In genomic region chr7:135161669-135162068, GRCh38 we compare ENCODE assay signal across 14 cellular contexts. TPM values are rescaled to one million over a fixed set of nuclear protein-coding genes. Genes with fewer than 3 reads are reported as not detected.
DNase-seq lines count a peak whose midpoint lies in the region; ATAC-seq and TF ChIP-seq lines count a peak whose summit lies in the region.
"Had no signal": no experiment of that assay in that cellular context is flagged by ENCODE, and none has a peak within 500 bp of the region (broad histone marks: within the 10 kb centered on the region; RNA-seq: fewer than 3 reads in every experiment).

No MANE protein-coding gene starts in this region.

- peak overlapping the region; percentile 75 for H3K27ac ChIP-seq in SU-DHL-6 (ENCODE audit: low read depth, low read length)
- peak overlapping the region; percentile 61 for H3K27ac ChIP-seq in smooth muscle cell (ENCODE audit: low read depth)

- TF ChIP-seq CTCF in SU-DHL-6 (IDR thresholded peaks at IDR 0.05; ENCODE audit: insufficient read depth, low read length, poor library complexity, severe bottlenecking) (no peak), smooth muscle cell (IDR thresholded peaks at IDR 0.05; ENCODE audit: borderline replicate concordance, insufficient read depth, poor library complexity, severe bottlenecking) (no peak)

- H3K79me2 ChIP-seq in SU-DHL-6 (ENCODE audit: insufficient read depth, low read length): no peaks in the 10 kb centered on the region
- no peaks in the 10 kb centered on the region for H3K79me2 ChIP-seq in smooth muscle cell (ENCODE audit: low read depth)

- H3K9ac ChIP-seq in SU-DHL-6 (ENCODE audit: low read length): peak overlapping the region; percentile 49; the same call in 1 of the 2 replicates
- H3K9ac ChIP-seq in smooth muscle cell (ENCODE audit: low read depth): no peak overlapping the region

- H4K20me1 ChIP-seq in SU-DHL-6 (ENCODE audit: low read depth, low read length) (no peaks in the 10 kb centered on the region), smooth muscle cell (ENCODE audit: low read depth) (no peaks in the 10 kb centered on the region)

- H3K9me3 ChIP-seq in SU-DHL-6 (ENCODE audit: insufficient read depth, low read length) (no peaks in the 10 kb centered on the region; the same call in 1 of the 2 replicates), smooth muscle cell (replicated peaks; ENCODE audit: low read depth) (no peaks in the 10 kb centered on the region)
- H3K9me3 ChIP-seq: prostate gland had no signal

- intact Hi-C loops in left ventricle myocardium superior (cut with micrococcal nuclease): no loop called here

- no peaks in the 10 kb centered on the region for H3K9me2 ChIP-seq in SU-DHL-6 (replicated peaks; ENCODE audit: insufficient read depth, low read length)

- H3K4me2 ChIP-seq in SU-DHL-6 (ENCODE audit: low read depth, low read length, poor library complexity, severe bottlenecking) (peak overlapping the region; percentile 53), smooth muscle cell (no peak overlapping the region)

- no peak overlapping the region for H3K4me3 ChIP-seq in SU-DHL-6 (ENCODE audit: insufficient read depth, low read length, poor library complexity, severe bottlenecking)
- no peak overlapping the region for H3K4me3 ChIP-seq in smooth muscle cell
- H3K4me3 ChIP-seq: prostate gland had no signal

- ATAC-seq in left ventricle myocardium superior (no peak), GM21529 (IDR thresholded peaks at IDR 0.05; ENCODE audit: unreplicated experiment) (no peak), left lobe of liver (no peak)

- peaks cover 13% of the 10 kb centered on the region for H3K4me1 ChIP-seq in smooth muscle cell (ENCODE audit: low read depth)
- H3K4me1 ChIP-seq: prostate gland had no signal

- peak; percentile 38 for DNase-seq in DMS 273 (lab: John Stamatoyannopoulos, UW; ENCODE audit: unreplicated experiment)
- DNase-seq in DMS 273 treated with DMSO at 0.1 percent for 48 hours (lab: John Stamatoyannopoulos, UW): no peak
- peak; percentile 34 for DNase-seq in left ventricle myocardium superior
- DNase-seq in smooth muscle cell (lab: John Stamatoyannopoulos, UW; ENCODE audit: unreplicated experiment): no peak
- no peak for DNase-seq in stimulated activated naive CD4-positive, alpha-beta T cell treated with Interleukin-2 at 50 U/mL for 16 hours (lab: John Stamatoyannopoulos, UW)
- DNase-seq in left lobe of liver (ENCODE audit: low spot score): no peak
- DNase-seq: activated T-cell treated with anti-CD3 and anti-CD28 coated beads, Interleukin-2, amount 50 U/mL, for 1 hour; cerebellar nuclear complex; EL; kidney glomerular epithelial cell; NCI-H1694 had no signal

- WGBS in smooth muscle cell (ENCODE audit: low lambda C conversion rate): 94% methylated on average over 6 of the region's 6 CpGs

- H2AFZ ChIP-seq in SU-DHL-6 (ENCODE audit: low read depth, low read length, severe bottlenecking): no peak overlapping the region
- H2AFZ ChIP-seq in smooth muscle cell (ENCODE audit: low read depth): no peak overlapping the region

- peaks cover 3% of the 10 kb centered on the region; the same call in 1 of the 2 replicates for H3K36me3 ChIP-seq in SU-DHL-6 (ENCODE audit: low read length)
- no peaks in the 10 kb centered on the region for H3K36me3 ChIP-seq in smooth muscle cell (ENCODE audit: low read depth)

- H3K27me3 ChIP-seq in SU-DHL-6 (ENCODE audit: low read length) (no peaks in the 10 kb centered on the region), smooth muscle cell (ENCODE audit: low read depth) (no peaks in the 10 kb centered on the region)

- peaks cover 3% of the 10 kb centered on the region; the same call in 1 of the 2 replicates for H3F3A ChIP-seq in SU-DHL-6 (ENCODE audit: insufficient read depth)
- H3F3A ChIP-seq in smooth muscle cell (ENCODE audit: low read depth): peaks cover 12% of the 10 kb centered on the region

RNA-seq across cellular contexts. Expression of gene CYREN, which starts 8.8 kb away (rescaled TPM):
- total RNA-seq in left ventricle myocardium superior (25.2 TPM), smooth muscle cell (24.7 and 33.4 TPM in 2 replicates), left lobe of liver (15.0 TPM)
- 38.2 and 43.9 TPM in 2 replicates for polyA plus RNA-seq in smooth muscle cell

RNA-seq across cellular contexts. Expression of gene TMEM140, which starts 13.8 kb away (rescaled TPM):
- total RNA-seq in left ventricle myocardium superior: 16.5 TPM
- not detected in 2 replicates for total RNA-seq in smooth muscle cell
- 5.6 and 5.8 TPM in 2 replicates for polyA plus RNA-seq in smooth muscle cell
- total RNA-seq in left lobe of liver: 32.4 TPM

RNA-seq across cellular contexts. Expression of gene WDR91, which starts 49.7 kb away (rescaled TPM):
- total RNA-seq in left ventricle myocardium superior: 6.3 TPM
- 6.6 and 16.7 TPM in 2 replicates for total RNA-seq in smooth muscle cell
- polyA plus RNA-seq in smooth muscle cell: 6.8 and 12.7 TPM in 2 replicates
- 9.3 TPM for total RNA-seq in left lobe of liver

Comparison
In these comparisons a context has a peak if more than half of its experiments do, and no peak if none do; other contexts are left out.
1. DNase-seq: peak in DMS 273 (single experiment) and left ventricle myocardium superior (single experiment); none in DMS 273 treated with DMSO at 0.1 percent for 48 hours (single experiment), smooth muscle cell (single experiment), stimulated activated naive CD4-positive, alpha-beta T cell treated with Interleukin-2 at 50 U/mL for 16 hours (single experiment) and left lobe of liver (single experiment).
2. RNA of gene TMEM140, which starts 13.8 kb away (total RNA-seq): 32.4 TPM in left lobe of liver (single experiment) and 16.5 TPM in left ventricle myocardium superior (single experiment); not detected in smooth muscle cell; every median in the first group is over 10 times any median in the second.